ENCODE assay signal across 28 cellular contexts in the genomic region with DNA sequence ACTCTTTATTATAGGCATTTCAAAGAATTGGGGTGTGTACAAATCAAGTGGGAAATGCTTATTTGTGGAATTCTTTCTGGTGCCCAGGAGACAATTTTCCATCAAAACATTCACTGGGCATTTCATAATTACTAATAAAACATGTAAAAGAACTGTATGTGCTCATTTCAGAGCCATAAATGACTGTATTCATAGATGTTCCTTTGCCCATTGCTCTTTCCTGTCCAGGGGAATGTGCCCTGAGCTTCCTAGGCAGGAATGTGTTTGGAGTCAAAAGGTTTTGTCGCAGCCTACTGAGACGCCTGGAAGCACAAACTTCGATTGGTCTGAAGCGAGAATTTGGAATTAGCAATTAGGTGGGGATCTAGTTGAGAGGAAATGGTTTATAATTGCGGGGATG. TPM values are rescaled to one million over a fixed set of nuclear protein-coding genes. Genes with fewer than 3 reads are reported as not detected.
A peak's percentile ranks its signal among the peaks of the same experiment; 100 is the strongest.
DNase-seq lines count a peak whose midpoint lies in the region; ATAC-seq and TF ChIP-seq lines count a peak whose summit lies in the region.
"Had no signal": no experiment of that assay in that cellular context is flagged by ENCODE, and none has a peak within 500 bp of the region (broad histone marks: within the 10 kb centered on the region; RNA-seq: fewer than 3 reads in every experiment).

No MANE protein-coding gene starts in this region.

- H3K27ac ChIP-seq in heart right ventricle: peak overlapping the region in 6 of 10 donors; percentile 34 to 63 (median 60)
- H3K27ac ChIP-seq in gastroesophageal sphincter: peak overlapping the region in 1 of 4 donors; percentile 41
- peak overlapping the region; percentile 52 to 90 (median 84) for H3K27ac ChIP-seq in tibial nerve
- H3K27ac ChIP-seq: HL-60, uterus had no signal

- TF ChIP-seq CTCF in heart right ventricle (IDR thresholded peaks at IDR 0.05) (no peak), gastroesophageal sphincter (IDR thresholded peaks at IDR 0.05) (no peak), tibial nerve (IDR thresholded peaks at IDR 0.05) (no peak)

- H3K9me3 Mint-ChIP-seq in activated naive CD8-positive, alpha-beta T cell treated with anti-CD3 and anti-CD28 coated beads for 36 hours: no peaks in the 10 kb centered on the region

- peaks cover 22% of the 10 kb centered on the region for H3K36me3 Mint-ChIP-seq in activated naive CD8-positive, alpha-beta T cell treated with anti-CD3 and anti-CD28 coated beads for 36 hours

- WGBS in heart right ventricle, 2 donors: 96% methylated on average over 5 of the region's 5 CpGs
- 82 to 93% methylated on average over 4 to 5 of the region's 5 CpGs for WGBS in gastroesophageal sphincter (ENCODE audit: low coverage in 1 of 2), 2 donors
- WGBS in tibial nerve, 2 donors: 68 to 73% methylated on average over 5 of the region's 5 CpGs

- H3K9me3 ChIP-seq in heart right ventricle (no peaks in the 10 kb centered on the region), gastroesophageal sphincter (no peaks in the 10 kb centered on the region), tibial nerve (no peaks in the 10 kb centered on the region)
- H3K9me3 ChIP-seq: spleen, uterus had no signal

- peak overlapping the region; percentile 92 for H3K27ac Mint-ChIP-seq in activated naive CD8-positive, alpha-beta T cell treated with anti-CD3 and anti-CD28 coated beads for 36 hours

- H3K27me3 Mint-ChIP-seq in activated naive CD8-positive, alpha-beta T cell treated with anti-CD3 and anti-CD28 coated beads for 36 hours: no peaks in the 10 kb centered on the region
- H3K27me3 Mint-ChIP-seq: activated CD8-positive, alpha-beta memory T cell treated with anti-CD3 and anti-CD28 coated beads, Interleukin-2, amount 10 ng/mL, durations not matched to agents 7 days and 5 days had no signal

- H3K27me3 ChIP-seq in heart right ventricle: no peaks in the 10 kb centered on the region
- H3K27me3 ChIP-seq in gastroesophageal sphincter: no peaks in the 10 kb centered on the region
- H3K27me3 ChIP-seq in tibial nerve: no peaks in the 10 kb centered on the region
- H3K27me3 ChIP-seq: spleen, uterus had no signal

- peaks cover 22% of the 10 kb centered on the region for H3K4me1 Mint-ChIP-seq in activated naive CD8-positive, alpha-beta T cell treated with anti-CD3 and anti-CD28 coated beads for 36 hours

- peak overlapping the region; percentile 12 for H3K4me3 Mint-ChIP-seq in activated naive CD8-positive, alpha-beta T cell treated with anti-CD3 and anti-CD28 coated beads for 36 hours
- H3K4me3 Mint-ChIP-seq: activated CD8-positive, alpha-beta memory T cell treated with anti-CD3 and anti-CD28 coated beads, Interleukin-2, amount 10 ng/mL, durations not matched to agents 7 days and 5 days had no signal

- intact Hi-C loops in heart right ventricle (cut with DNase I): no loop called here
- intact Hi-C loops in Right ventricle myocardium superior (cut with DNase I): no loop called here

- H3K4me3 ChIP-seq in heart right ventricle (no peak overlapping the region), gastroesophageal sphincter (no peak overlapping the region), tibial nerve (no peak overlapping the region)
- H3K4me3 ChIP-seq: spleen, uterus had no signal

- H3K4me1 ChIP-seq in heart right ventricle (peaks cover 0 to 42% (median 20%) of the 10 kb centered on the region in 9 donors), gastroesophageal sphincter (peaks cover 0 to 6% (median 0%) of the 10 kb centered on the region in 3 donors), tibial nerve (peaks cover 0 to 40% (median 8%) of the 10 kb centered on the region in 4 donors)
- H3K4me1 ChIP-seq: uterus had no signal

- TF ChIP-seq POLR2A in gastroesophageal sphincter (IDR thresholded peaks at IDR 0.05): no peak
- TF ChIP-seq POLR2A in tibial nerve (IDR thresholded peaks at IDR 0.05): no peak

- ATAC-seq in heart right ventricle: no peak
- ATAC-seq in Right ventricle myocardium superior (ENCODE audit: poor library complexity): no peak
- ATAC-seq in gastroesophageal sphincter: peak; percentile 39
- no peak for ATAC-seq in GM21367 (IDR thresholded peaks at IDR 0.05; ENCODE audit: unreplicated experiment)
- ATAC-seq in GM18873 (IDR thresholded peaks at IDR 0.05; ENCODE audit: low FRiP score, unreplicated experiment): no peak
- ATAC-seq: HepG2 had no signal

- DNase-seq in heart right ventricle (no peak), Right ventricle myocardium superior (no peak), tibial nerve (ENCODE audit: low spot score in 2 of 2) (no peak)
- no peak for DNase-seq in activated naive CD8-positive, alpha-beta T cell treated with anti-CD3 and anti-CD28 coated beads for 36 hours
- DNase-seq: activated CD8-positive, alpha-beta memory T cell treated with anti-CD3 and anti-CD28 coated beads, Interleukin-2, amount 10 ng/mL, durations not matched to agents 7 days and 5 days; activated effector memory CD4-positive, alpha-beta T cell treated with anti-CD3 and anti-CD28 coated beads, Interleukin-2, amount 50 U/mL, for 16 hours; anterior cingulate cortex; effector memory CD4-positive, alpha-beta T cell; foreskin melanocyte; H7; kidney; mesenchymal stem cell; NCI-H1092 treated with DMSO at 0.1 percent for 48 hours; NCI-H2029; NCI-H226; NCI-H774; OCI-M1; SHP77; spleen; stimulated activated CD4-positive, alpha-beta T cell treated with anti-CD3 and anti-CD28 coated beads, Interleukin-4, amount 100 ng/mL, for 24 hours; SW 1271; uterus had no signal

- H3K36me3 ChIP-seq in heart right ventricle: peaks cover 0 to 96% (median 34%) of the 10 kb centered on the region in 9 donors
- H3K36me3 ChIP-seq in gastroesophageal sphincter: peaks cover 0 to 92% of the 10 kb centered on the region in 2 donors
- H3K36me3 ChIP-seq in tibial nerve: peaks cover 0 to 62% (median 4%) of the 10 kb centered on the region in 3 donors
- H3K36me3 ChIP-seq: uterus had no signal

- no peak for TF ChIP-seq EP300 in gastroesophageal sphincter (IDR thresholded peaks at IDR 0.05)
- TF ChIP-seq EP300 in tibial nerve (IDR thresholded peaks at IDR 0.05): peak in 1 of 2 donors; percentile 40

RNA-seq across cellular contexts. Expression of a gene that starts 43.7 kb away (rescaled TPM):
- total RNA-seq in heart right ventricle: 10 to 100 TPM; 18.4 to 26.5 (median 21.4) TPM
- polyA plus RNA-seq in heart right ventricle: 10 to 100 TPM; 20.3 to 34.7 TPM
- total RNA-seq in Right ventricle myocardium superior: 15.8 TPM
- 10 to 100 TPM; 80.9 to 93.2 TPM for total RNA-seq in activated naive CD8-positive, alpha-beta T cell treated with anti-CD3 and anti-CD28 coated beads for 36 hours
- total RNA-seq in gastroesophageal sphincter: 10 to 100 TPM; 39.3 to 56.2 (median 41.0) TPM
- 100 to 1,000 TPM in 3 of 4 donors, 10 to 100 TPM in 1; 96.1 to 181 (median 127) TPM for total RNA-seq in tibial nerve

RNA-seq across cellular contexts. Expression of a gene that starts 45.8 kb away (rescaled TPM):
- total RNA-seq in heart right ventricle (1 to 10 TPM in 3 of 10 donors, under 1 TPM in 5, not detected in 2; 0.17 to 2.3 (median 0.89) TPM), Right ventricle myocardium superior (0.89 TPM), gastroesophageal sphincter (10 to 100 TPM in 2 of 4 donors, 1 to 10 TPM in 2; 2.2 to 13.5 (median 9.0) TPM), tibial nerve (1,000 to 10,000 TPM; 1,094 to 2,140 (median 1,213) TPM)
- under 1 TPM; 0.15 to 0.28 TPM for polyA plus RNA-seq in heart right ventricle
- not detected for total RNA-seq in activated naive CD8-positive, alpha-beta T cell treated with anti-CD3 and anti-CD28 coated beads for 36 hours
- total RNA-seq: activated CD8-positive, alpha-beta memory T cell treated with anti-CD3 and anti-CD28 coated beads, Interleukin-2, amount 10 ng/mL, durations not matched to agents 7 days and 5 days; H7; HepG2; pulmonary artery endothelial cell; spleen had no signal
- polyA plus RNA-seq: HepG2 had no signal

Comparison
In these comparisons a context has a peak if more than half of its experiments do, and no peak if none do; other contexts are left out.
1. RNA of a gene that starts 45.8 kb away (total RNA-seq): 1,094 to 2,140 TPM in tibial nerve; 2.2 to 13.5 TPM in gastroesophageal sphincter, 0.17 to 2.3 TPM in heart right ventricle, 0.89 TPM in Right ventricle myocardium superior (single experiment) and not detected in activated naive CD8-positive, alpha-beta T cell treated with anti-CD3 and anti-CD28 coated beads for 36 hours; every median in the first group is over 10 times any median in the second.